Comparison of ENCODE assay signal across 25 cellular contexts in genomic region chr2:236889791-236890704, GRCh38.
DNase-seq lines count a peak whose midpoint lies in the region; ATAC-seq, FAIRE-seq and TF ChIP-seq lines count a peak whose summit lies in the region.
"Had no signal": no experiment of that assay in that cellular context is flagged by ENCODE, and none has a peak within 500 bp of the region (broad histone marks: within the 10 kb centered on the region; RNA-seq: fewer than 3 reads in every experiment).

No MANE protein-coding gene starts in this region.

- H4K20me1 ChIP-seq in endothelial cell of umbilical vein (replicated peaks; ENCODE audit: control insufficient read depth, extremely low read depth, insufficient read depth, low read length), result no peaks in the 10 kb centered on the region
- H4K20me1 ChIP-seq: BLaER1 treated with 17β-estradiol and CSF1 and Interleukin-3, amounts not matched to agents 10 nM and 100 nM had no signal

- H3K27ac Mint-ChIP-seq in activated CD8-positive, alpha-beta T cell treated with anti-CD3 and anti-CD28 coated beads, Interleukin-2, amount 10 ng/mL, durations not matched to agents 7 days and 5 days, result no peak overlapping the region
- H3K27ac Mint-ChIP-seq in activated CD8-positive, alpha-beta T cell treated with anti-CD3 and anti-CD28 coated beads for 36 hours, result no peak overlapping the region
- H3K27ac Mint-ChIP-seq in nephron (peak overlapping the region; percentile 85 to 93 (median 92)), type B pancreatic cell (no peak overlapping the region), natural killer cell (no peak overlapping the region)
- H3K27ac Mint-ChIP-seq: CD8-positive, alpha-beta T cell had no signal

- H3K36me3 Mint-ChIP-seq in activated CD8-positive, alpha-beta T cell treated with anti-CD3 and anti-CD28 coated beads, Interleukin-2, amount 10 ng/mL, durations not matched to agents 7 days and 5 days (ENCODE audit: low read depth), result no peaks in the 10 kb centered on the region
- no peaks in the 10 kb centered on the region for H3K36me3 Mint-ChIP-seq in activated CD8-positive, alpha-beta T cell treated with anti-CD3 and anti-CD28 coated beads for 36 hours (ENCODE audit: low read depth)
- H3K36me3 Mint-ChIP-seq in nephron (ENCODE audit: low read depth) (peaks cover 4% of the 10 kb centered on the region), type B pancreatic cell (no peaks in the 10 kb centered on the region), natural killer cell (no peaks in the 10 kb centered on the region)
- H3K36me3 Mint-ChIP-seq: CD8-positive, alpha-beta T cell had no signal

- H3K27me3 Mint-ChIP-seq in activated CD8-positive, alpha-beta T cell treated with anti-CD3 and anti-CD28 coated beads, Interleukin-2, amount 10 ng/mL, durations not matched to agents 7 days and 5 days (ENCODE audit: low read depth), result peaks cover 6% of the 10 kb centered on the region
- peaks cover 5% of the 10 kb centered on the region for H3K27me3 Mint-ChIP-seq in activated CD8-positive, alpha-beta T cell treated with anti-CD3 and anti-CD28 coated beads for 36 hours
- H3K27me3 Mint-ChIP-seq in nephron (ENCODE audit: low read depth) (peaks cover 4% of the 10 kb centered on the region), type B pancreatic cell (no peaks in the 10 kb centered on the region), natural killer cell (ENCODE audit: low read depth in 2 of 2) (peaks cover 9 to 30% of the 10 kb centered on the region in 2 donors)

- no peak for FAIRE-seq in endothelial cell of umbilical vein (lab: Jason Lieb, UNC)
- FAIRE-seq: GM12878 had no signal

- no peak for TF ChIP-seq CTCF in activated CD8-positive, alpha-beta T cell treated with anti-CD3 and anti-CD28 coated beads for 36 hours (IDR thresholded peaks at IDR 0.05)
- TF ChIP-seq CTCF in endothelial cell of umbilical vein (IDR thresholded peaks at IDR 0.05; ENCODE audit: extremely low read depth in 1 of 2, insufficient read depth in 1 of 2, low read depth in 1 of 2, low read length in 2 of 2) (no peak), nephron (IDR thresholded peaks at IDR 0.05; ENCODE audit: unreplicated experiment in 3 of 3) (no peak), type B pancreatic cell (conservative IDR thresholded peaks at IDR 0.05) (no peak), body of pancreas (IDR thresholded peaks at IDR 0.05) (no peak), breast epithelium (IDR thresholded peaks at IDR 0.05) (no peak), natural killer cell (IDR thresholded peaks at IDR 0.05) (no peak)

- CTCF ChIA-PET in activated CD8-positive, alpha-beta T cell treated with anti-CD3 and anti-CD28 coated beads, Interleukin-2, amount 10 ng/mL, durations not matched to agents 7 days and 5 days (lab: Charles Lee), result no interaction called here
- CTCF ChIA-PET in activated CD8-positive, alpha-beta T cell treated with anti-CD3 and anti-CD28 coated beads for 36 hours (lab: Charles Lee), result no interaction called here
- CTCF ChIA-PET in endothelial cell of umbilical vein (lab: Charles Lee), result interaction anchor here (0.6 to 1.6 kb wide), 6 partner anchors 36 to 178 kb away, joined by 3 to 5 read pairs (median 3); no protein-coding TSS in a partner anchor

- H3K4me3 ChIP-seq in endothelial cell of umbilical vein (replicated peaks in 1 of 3; ENCODE audit: insufficient read depth in 1 of 3, low read depth in 1 of 3, low read length in 3 of 3) (no peak overlapping the region), body of pancreas (no peak overlapping the region), breast epithelium (no peak overlapping the region)
- H3K4me3 ChIP-seq: BLaER1 treated with 17β-estradiol and CSF1 and Interleukin-3, amounts not matched to agents 10 nM and 100 nM; GM12878; PC-9 had no signal

- peak overlapping the region; percentile 89 for H3K9ac ChIP-seq in endothelial cell of umbilical vein (replicated peaks; ENCODE audit: extremely low read depth, insufficient read depth, low read length)
- H3K9ac ChIP-seq: BLaER1 treated with 17β-estradiol and CSF1 and Interleukin-3, amounts not matched to agents 10 nM and 100 nM; KMS-11 had no signal

- POLR2A ChIA-PET in activated CD8-positive, alpha-beta T cell treated with anti-CD3 and anti-CD28 coated beads, Interleukin-2, amount 10 ng/mL, durations not matched to agents 7 days and 5 days (lab: Charles Lee), result no interaction called here
- POLR2A ChIA-PET in activated CD8-positive, alpha-beta T cell treated with anti-CD3 and anti-CD28 coated beads for 36 hours (lab: Charles Lee), result no interaction called here
- POLR2A ChIA-PET in endothelial cell of umbilical vein (lab: Charles Lee), result interaction anchor here (0.7 to 1.4 kb wide), 2 partner anchors 18 to 109 kb away, joined by 3 to 5 read pairs; no protein-coding TSS in a partner anchor

- dilution Hi-C loops in endothelial cell of umbilical vein (cut with MboI; ENCODE audit: extremely low pct_ligation_motif_present, low sequenced_read_pairs), result loop anchor here (5.0 kb wide), 1 partner anchor 58 kb away; no protein-coding TSS in a partner anchor

- TF ChIP-seq POLR2A in endothelial cell of umbilical vein (IDR thresholded peaks at IDR 0.05; ENCODE audit: low read depth, low read length) (no peak), body of pancreas (IDR thresholded peaks at IDR 0.05) (no peak), breast epithelium (IDR thresholded peaks at IDR 0.05) (no peak)

- no peaks in the 10 kb centered on the region for H3K36me3 ChIP-seq in endothelial cell of umbilical vein (ENCODE audit: control insufficient read depth in 2 of 2, extremely low read depth in 1 of 2, insufficient read depth in 2 of 2, low read length in 2 of 2)
- no peaks in the 10 kb centered on the region for H3K36me3 ChIP-seq in body of pancreas (replicated peaks in 1 of 2; ENCODE audit: insufficient read depth in 1 of 2, low read depth in 2 of 2)
- no peaks in the 10 kb centered on the region for H3K36me3 ChIP-seq in breast epithelium
- H3K36me3 ChIP-seq: BLaER1 treated with 17β-estradiol and CSF1 and Interleukin-3, amounts not matched to agents 10 nM and 100 nM had no signal

- H3K9me1 ChIP-seq in endothelial cell of umbilical vein (replicated peaks; ENCODE audit: control insufficient read depth, extremely low read depth, insufficient read depth, low read length), result no peaks in the 10 kb centered on the region

- ATAC-seq in activated CD8-positive, alpha-beta T cell treated with anti-CD3 and anti-CD28 coated beads, Interleukin-2, amount 10 ng/mL, durations not matched to agents 7 days and 5 days, result no peak
- ATAC-seq in activated CD8-positive, alpha-beta T cell treated with anti-CD3 and anti-CD28 coated beads for 36 hours, result no peak
- ATAC-seq in body of pancreas (no peak), natural killer cell (no peak)
- ATAC-seq: CD8-positive, alpha-beta T cell; GM12878 had no signal

- H3K9me3 Mint-ChIP-seq in activated CD8-positive, alpha-beta T cell treated with anti-CD3 and anti-CD28 coated beads, Interleukin-2, amount 10 ng/mL, durations not matched to agents 7 days and 5 days (ENCODE audit: insufficient read depth), result no peaks in the 10 kb centered on the region
- H3K9me3 Mint-ChIP-seq in activated CD8-positive, alpha-beta T cell treated with anti-CD3 and anti-CD28 coated beads for 36 hours, result no peaks in the 10 kb centered on the region
- H3K9me3 Mint-ChIP-seq in nephron (no peaks in the 10 kb centered on the region), type B pancreatic cell (peaks cover 2% of the 10 kb centered on the region), natural killer cell (no peaks in the 10 kb centered on the region)
- H3K9me3 Mint-ChIP-seq: CD8-positive, alpha-beta T cell had no signal

- H2AFZ ChIP-seq in endothelial cell of umbilical vein (ENCODE audit: low read depth, low read length), result no peak overlapping the region
- H2AFZ ChIP-seq: PC-9 had no signal

- peak overlapping the region; percentile 98 for H3K27ac ChIP-seq in endothelial cell of umbilical vein (ENCODE audit: insufficient read depth, low read depth, low read length)
- peak overlapping the region in 1 of 4 donors; percentile 63 for H3K27ac ChIP-seq in body of pancreas
- no peak overlapping the region for H3K27ac ChIP-seq in breast epithelium
- H3K27ac ChIP-seq: 22Rv1, HL-60, KMS-11, PC-9 had no signal

- DNase-seq in activated CD8-positive, alpha-beta T cell treated with anti-CD3 and anti-CD28 coated beads, Interleukin-2, amount 10 ng/mL, durations not matched to agents 7 days and 5 days, result peak; percentile 7
- DNase-seq in activated CD8-positive, alpha-beta T cell treated with anti-CD3 and anti-CD28 coated beads for 36 hours, result no peak
- DNase-seq in endothelial cell of umbilical vein (ENCODE audit: low read depth, low spot score) (no peak), type B pancreatic cell (ENCODE audit: extremely low spot score, unreplicated experiment) (peak; percentile 59), body of pancreas (no peak), breast epithelium (ENCODE audit: low spot score in 2 of 2) (no peak), natural killer cell (no peak)
- DNase-seq: ACHN; CD8-positive, alpha-beta T cell; DND-41; H7; NCI-H1092 treated with DMSO at 0.1 percent for 48 hours; NCI-H1436 treated with DMSO at 0.1 percent for 48 hours; NCI-H1930; NCI-H510A; NCI-H748 treated with DMSO at 0.1 percent for 48 hours; PC-9; RPMI8226; SHP77 had no signal

- H3K79me2 ChIP-seq in endothelial cell of umbilical vein (ENCODE audit: control insufficient read depth, insufficient read depth, low read length), result no peaks in the 10 kb centered on the region

- BruUV-seq in endothelial cell of umbilical vein (replicated peaks; lab: Mats Ljungman, UMichigan), result TSS peak; percentile 14

- no peaks in the 10 kb centered on the region for H3K9me3 ChIP-seq in endothelial cell of umbilical vein (replicated peaks; ENCODE audit: control insufficient read depth, insufficient read depth, low read length)
- H3K9me3 ChIP-seq in body of pancreas, result no peaks in the 10 kb centered on the region
- no peaks in the 10 kb centered on the region for H3K9me3 ChIP-seq in breast epithelium

- H3K27me3 ChIP-seq in endothelial cell of umbilical vein (ENCODE audit: control insufficient read depth in 2 of 2, insufficient read depth in 2 of 2, low read length in 2 of 2) (no peaks in the 10 kb centered on the region), body of pancreas (no peaks in the 10 kb centered on the region), breast epithelium (no peaks in the 10 kb centered on the region)
- H3K27me3 ChIP-seq: BLaER1 treated with 17β-estradiol and CSF1 and Interleukin-3, amounts not matched to agents 10 nM and 100 nM had no signal

- H3K4me2 ChIP-seq in endothelial cell of umbilical vein (ENCODE audit: insufficient read depth, low read length), result peak overlapping the region; percentile 21
- H3K4me2 ChIP-seq: BLaER1 treated with 17β-estradiol and CSF1 and Interleukin-3, amounts not matched to agents 10 nM and 100 nM; KMS-11; PC-9 had no signal

- WGBS in body of pancreas, 2 donors, result 89 to 90% methylated on average over 22 of the region's 22 CpGs

- peaks cover 35% of the 10 kb centered on the region for H3K4me1 ChIP-seq in endothelial cell of umbilical vein (ENCODE audit: control insufficient read depth, extremely low read depth, insufficient read depth, low read length)
- H3K4me1 ChIP-seq in body of pancreas, result peaks cover 22% of the 10 kb centered on the region
- H3K4me1 ChIP-seq in breast epithelium, result peaks cover 0 to 3% of the 10 kb centered on the region in 2 donors

- intact Hi-C loops in activated CD8-positive, alpha-beta T cell treated with anti-CD3 and anti-CD28 coated beads for 36 hours (cut with micrococcal nuclease), result no loop called here
- intact Hi-C loops in endothelial cell of umbilical vein (cut with micrococcal nuclease), result loop anchor here (1.0 to 5.0 kb wide), 7 partner anchors 108 to 383 kb away; a partner anchor contains a TSS
- intact Hi-C loops in body of pancreas (cut with DNase I), result no loop called here
- intact Hi-C loops in breast epithelium (cut with DNase I; ENCODE audit: low total_unique reads), result no loop called here
- intact Hi-C loops in natural killer cell (cut with micrococcal nuclease), result no loop called here

- no peaks in the 10 kb centered on the region for H3K4me1 Mint-ChIP-seq in activated CD8-positive, alpha-beta T cell treated with anti-CD3 and anti-CD28 coated beads, Interleukin-2, amount 10 ng/mL, durations not matched to agents 7 days and 5 days (ENCODE audit: low read depth)
- no peaks in the 10 kb centered on the region for H3K4me1 Mint-ChIP-seq in activated CD8-positive, alpha-beta T cell treated with anti-CD3 and anti-CD28 coated beads for 36 hours (ENCODE audit: low read depth)
- H3K4me1 Mint-ChIP-seq in nephron, result peaks cover 51% of the 10 kb centered on the region
- H3K4me1 Mint-ChIP-seq in type B pancreatic cell (ENCODE audit: unreplicated experiment), result peaks cover 42% of the 10 kb centered on the region
- H3K4me1 Mint-ChIP-seq in natural killer cell, result no peaks in the 10 kb centered on the region

- H3K4me3 Mint-ChIP-seq in activated CD8-positive, alpha-beta T cell treated with anti-CD3 and anti-CD28 coated beads, Interleukin-2, amount 10 ng/mL, durations not matched to agents 7 days and 5 days, result no peak overlapping the region
- H3K4me3 Mint-ChIP-seq in activated CD8-positive, alpha-beta T cell treated with anti-CD3 and anti-CD28 coated beads for 36 hours, result no peak overlapping the region
- H3K4me3 Mint-ChIP-seq in nephron (no peak overlapping the region), type B pancreatic cell (no peak overlapping the region), natural killer cell (no peak overlapping the region)
- H3K4me3 Mint-ChIP-seq: CD8-positive, alpha-beta T cell had no signal

Comparison
In these comparisons a context has a peak if more than half of its experiments do, and no peak if none do; other contexts are left out.
1. DNase-seq: peak in activated CD8-positive, alpha-beta T cell treated with anti-CD3 and anti-CD28 coated beads, Interleukin-2, amount 10 ng/mL, durations not matched to agents 7 days and 5 days (single experiment) and type B pancreatic cell (single experiment); none in activated CD8-positive, alpha-beta T cell treated with anti-CD3 and anti-CD28 coated beads for 36 hours (single experiment), endothelial cell of umbilical vein (single experiment), body of pancreas (0 of 4), breast epithelium (0 of 2) and natural killer cell (single experiment).
2. H3K27ac Mint-ChIP-seq: peak in nephron (3 of 3); none in activated CD8-positive, alpha-beta T cell treated with anti-CD3 and anti-CD28 coated beads, Interleukin-2, amount 10 ng/mL, durations not matched to agents 7 days and 5 days (single experiment), activated CD8-positive, alpha-beta T cell treated with anti-CD3 and anti-CD28 coated beads for 36 hours (single experiment), type B pancreatic cell (single experiment) and natural killer cell (0 of 2).